35 cellular contexts compared by ENCODE assay signal in the genomic region with DNA sequence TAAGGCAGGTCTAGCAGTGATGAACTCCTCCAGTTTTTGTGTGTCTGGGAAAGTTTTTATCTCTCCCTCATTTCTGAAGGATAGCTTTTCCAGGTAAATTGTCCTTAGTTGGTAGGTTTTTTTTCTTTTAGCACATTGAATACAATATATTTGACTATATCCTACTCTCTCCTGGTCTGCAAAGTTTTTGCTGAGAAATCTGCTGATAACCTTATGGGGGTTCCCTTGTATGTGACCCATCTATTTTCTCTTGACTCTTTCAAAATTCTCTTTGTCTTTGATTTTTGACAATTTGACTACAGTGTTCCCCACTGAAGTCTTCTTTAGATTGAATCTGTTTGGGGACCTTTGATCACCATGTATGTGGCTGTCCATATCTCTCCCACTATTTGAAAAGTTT.
"Had no signal": no experiment of that assay in that cellular context is flagged by ENCODE, and none has a peak within 500 bp of the region (broad histone marks: within the 10 kb centered on the region; RNA-seq: fewer than 3 reads in every experiment).

No MANE protein-coding gene starts in this region.

- H3K4me3 ChIP-seq: MG63 had no signal

- DNase-seq: Karpas-422, Kasumi-1, MG63, MM.1S, MV-4-11, NCI-H1048, NCI-H1092, NCI-H1092 treated with DMSO at 0.1 percent for 48 hours, NCI-H1105, NCI-H1105 treated with DMSO at 0.1 percent for 48 hours, NCI-H1417, NCI-H1417 treated with DMSO at 0.1 percent for 48 hours, NCI-H1436, NCI-H1436 treated with DMSO at 0.1 percent for 48 hours, NCI-H146, NCI-H1694, NCI-H1694 treated with DMSO at 0.1 percent for 48 hours, NCI-H187, NCI-H187 treated with DMSO at 0.1 percent for 48 hours, NCI-H1930, NCI-H2029, NCI-H2029 treated with DMSO at 0.1 percent for 48 hours, NCI-H2081, NCI-H2081 treated with DMSO at 0.1 percent for 48 hours, NCI-H2107, NCI-H2171, NCI-H2171 treated with DMSO at 0.1 percent for 48 hours, NCI-H2227 treated with DMSO at 0.1 percent for 48 hours, NCI-H226, NCI-H345, NCI-H446, NCI-H446 treated with DMSO at 0.1 percent for 48 hours, NCI-H510A, NCI-H510A treated with DMSO at 0.1 percent for 48 hours, NCI-H524 had no signal

- H3K36me3 ChIP-seq: MG63 had no signal

- H3K27me3 ChIP-seq: MG63 had no signal
